In the genomic region with DNA sequence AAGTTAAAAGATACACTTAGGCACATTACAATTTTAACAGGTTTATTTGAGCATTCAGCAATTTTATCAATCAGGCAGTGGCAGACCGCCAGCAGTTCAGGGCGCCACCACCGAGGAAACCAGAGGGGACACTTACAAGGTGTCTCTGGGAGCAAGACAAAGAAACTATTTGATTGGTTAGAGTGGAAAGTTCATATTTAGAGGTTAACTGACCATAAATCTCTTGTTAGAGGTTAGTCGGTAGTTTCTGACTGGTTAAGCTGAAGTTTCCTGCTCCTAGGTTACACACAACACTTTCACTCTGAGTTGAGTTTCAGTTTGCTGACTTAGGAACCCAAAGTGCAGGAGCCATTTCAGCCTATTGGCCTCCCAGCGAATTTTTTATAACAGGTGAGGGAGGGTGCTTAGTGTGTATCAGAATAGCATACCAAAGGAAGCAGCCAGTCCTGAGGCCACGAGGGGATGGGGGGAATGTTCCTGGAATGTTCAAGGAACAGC, we compare ENCODE assay signal across 10 cellular contexts. TPM values are rescaled to one million over a fixed set of nuclear protein-coding genes. Genes with fewer than 3 reads are reported as not detected.
DNase-seq lines count a peak whose midpoint lies in the region; ATAC-seq and TF ChIP-seq lines count a peak whose summit lies in the region.
"Had no signal": no experiment of that assay in that cellular context is flagged by ENCODE, and none has a peak within 500 bp of the region (broad histone marks: within the 10 kb centered on the region; RNA-seq: fewer than 3 reads in every experiment).

No MANE protein-coding gene starts in this region.

- H3K79me2 ChIP-seq in MM.1S (ENCODE audit: low read length) = no peaks in the 10 kb centered on the region

- H3K9me2 ChIP-seq in MM.1S (replicated peaks; ENCODE audit: insufficient read depth, low read length) = no peaks in the 10 kb centered on the region

- H3K27ac ChIP-seq in MM.1S (ENCODE audit: low read length) = no peak overlapping the region
- H3K27ac ChIP-seq: epithelial cell of prostate had no signal

- CTCF ChIA-PET in HEK293T (lab: Yijun Ruan, JAX) = interaction anchor here (1.5 to 1.8 kb wide), 2 partner anchors 20 to 76 kb away, joined by 3 to 5 read pairs; no protein-coding TSS in a partner anchor

- ATAC-seq in GM18508 (IDR thresholded peaks at IDR 0.05; ENCODE audit: insufficient read depth, unreplicated experiment) (peak; percentile 45), GM21717 (IDR thresholded peaks at IDR 0.05; ENCODE audit: unreplicated experiment) (peak; percentile 53), mucosa of descending colon (peak; percentile 71)
- ATAC-seq: HCT116 had no signal

- H3K4me2 ChIP-seq in MM.1S (ENCODE audit: low read depth, low read length) = peak overlapping the region; percentile 51

- H4K20me1 ChIP-seq in MM.1S (ENCODE audit: insufficient read depth, low read length) = no peaks in the 10 kb centered on the region

- H2AFZ ChIP-seq in MM.1S (ENCODE audit: low read length) = no peak overlapping the region

- DNase-seq in MM.1S (peak; percentile 90), mucosa of descending colon (peak in 2 of 3 donors; percentile 43 to 59), mucosa of gallbladder (ENCODE audit: low spot score) (no peak), GM03348 (ENCODE audit: low spot score) (no peak), HEK293T (ENCODE audit: extremely low spot score) (no peak), MG63 (no peak)

- H3F3A ChIP-seq in MM.1S (ENCODE audit: insufficient read depth, low read length) = peaks cover 13% of the 10 kb centered on the region

- H3K36me3 ChIP-seq in MM.1S (replicated peaks; ENCODE audit: insufficient read depth, low read length) (no peaks in the 10 kb centered on the region), mucosa of descending colon (ENCODE audit: low read depth) (no peaks in the 10 kb centered on the region), MG63 (no peaks in the 10 kb centered on the region)

- H3K4me1 ChIP-seq in MM.1S (ENCODE audit: low read length) (peaks cover 17% of the 10 kb centered on the region), mucosa of descending colon (ENCODE audit: low read depth) (peaks cover 14% of the 10 kb centered on the region)

- no peak overlapping the region for H3K9ac ChIP-seq in MM.1S (ENCODE audit: low read length)

- H3K4me3 ChIP-seq in MM.1S (ENCODE audit: low read length) (peak overlapping the region; percentile 4; the same call in 1 of the 2 replicates), mucosa of descending colon (no peak overlapping the region), MG63 (no peak overlapping the region)

- H3K9me3 ChIP-seq in MM.1S (replicated peaks; ENCODE audit: insufficient read depth, low read length) (no peaks in the 10 kb centered on the region), mucosa of descending colon (no peaks in the 10 kb centered on the region), MG63 (no peaks in the 10 kb centered on the region)

- POLR2A ChIA-PET in HEK293T (lab: Yijun Ruan, JAX) = no interaction called here

- intact Hi-C loops in mucosa of descending colon (cut with DNase I, micrococcal nuclease) = no loop called here

- no peak; the same call in 1 of the 2 replicates for TF ChIP-seq CTCF in MM.1S (IDR thresholded peaks at IDR 0.05; ENCODE audit: low read length)
- TF ChIP-seq CTCF in mucosa of descending colon (IDR thresholded peaks at IDR 0.05) = no peak

- H3K27me3 ChIP-seq in MM.1S (replicated peaks; ENCODE audit: insufficient read depth, low read length) (peaks cover 44% of the 10 kb centered on the region; the same call in 1 of the 2 replicates), MG63 (no peaks in the 10 kb centered on the region)

TF ChIP-seq in HEK293T, 16 proteins besides CTCF, POLR2A, EP300 and RAD21:
- no peak for TF ChIP-seq HDGF (IDR thresholded peaks at IDR 0.05; ENCODE audit: borderline replicate concordance)
- no peak for TF ChIP-seq FOXK2 (IDR thresholded peaks at IDR 0.05)
- no peak for TF ChIP-seq ZNF384 (IDR thresholded peaks at IDR 0.05)

RNA-seq across cellular contexts. Expression of a gene that starts 10.8 kb away (rescaled TPM):
- 1 to 10 TPM in 1 of 3 donors, under 1 TPM in 1, not detected in 1; 0.76 to 1.4 TPM for total RNA-seq in mucosa of descending colon
- total RNA-seq in mucosa of gallbladder = 3.1 TPM
- total RNA-seq in MG63 (2014; rRNA removed; shearing (Covaris generic); ENCODE audit: low replicate concordance) = not detected in 2 replicates

RNA-seq across cellular contexts. Expression of a gene that starts 31.2 kb away (rescaled TPM):
- total RNA-seq in mucosa of descending colon = 1 to 10 TPM; 2.4 to 6.4 (median 2.8) TPM
- 3.6 TPM for total RNA-seq in mucosa of gallbladder
- total RNA-seq in MG63 (2014; rRNA removed; shearing (Covaris generic); ENCODE audit: low replicate concordance) = 0.13 TPM in 1 of 2 replicates, not detected in the other

RNA-seq across cellular contexts. Expression of a gene that starts 31.8 kb away (rescaled TPM):
- total RNA-seq in mucosa of descending colon (1 to 10 TPM; 3.4 to 6.2 (median 5.1) TPM), mucosa of gallbladder (5.6 TPM)
- 0.33 TPM in 1 of 2 replicates, not detected in the other for total RNA-seq in MG63 (2014; rRNA removed; shearing (Covaris generic); ENCODE audit: low replicate concordance)

RNA-seq across cellular contexts. Expression of a gene that starts 40.5 kb away (rescaled TPM):
- total RNA-seq in mucosa of descending colon (1 to 10 TPM; 5.4 to 8.0 (median 6.1) TPM), mucosa of gallbladder (11.2 TPM)
- total RNA-seq in MG63 (2014; rRNA removed; shearing (Covaris generic); ENCODE audit: low replicate concordance) = 0.44 TPM in 1 of 2 replicates, not detected in the other

RNA-seq across cellular contexts. Expression of a gene that starts 50.4 kb away (rescaled TPM):
- 10 to 100 TPM; 36.7 to 78.9 (median 49.0) TPM for total RNA-seq in mucosa of descending colon
- total RNA-seq in mucosa of gallbladder = 37.1 TPM
- total RNA-seq in MG63 (2014; rRNA removed; shearing (Covaris generic); ENCODE audit: low replicate concordance) = 0.22 and 3.0 TPM in 2 replicates

Comparison
In these comparisons a context has a peak if more than half of its experiments do, and no peak if none do; other contexts are left out.
1. DNase-seq: peak in MM.1S (single experiment) and mucosa of descending colon (2 of 3); none in mucosa of gallbladder (single experiment), GM03348 (single experiment), HEK293T (single experiment) and MG63 (single experiment).
2. Peak in every context shown above with its lines, with median percentiles within 50 percentile points of each other: ATAC-seq.